Comparison of ENCODE assay signal across 15 cellular contexts in the genomic region with DNA sequence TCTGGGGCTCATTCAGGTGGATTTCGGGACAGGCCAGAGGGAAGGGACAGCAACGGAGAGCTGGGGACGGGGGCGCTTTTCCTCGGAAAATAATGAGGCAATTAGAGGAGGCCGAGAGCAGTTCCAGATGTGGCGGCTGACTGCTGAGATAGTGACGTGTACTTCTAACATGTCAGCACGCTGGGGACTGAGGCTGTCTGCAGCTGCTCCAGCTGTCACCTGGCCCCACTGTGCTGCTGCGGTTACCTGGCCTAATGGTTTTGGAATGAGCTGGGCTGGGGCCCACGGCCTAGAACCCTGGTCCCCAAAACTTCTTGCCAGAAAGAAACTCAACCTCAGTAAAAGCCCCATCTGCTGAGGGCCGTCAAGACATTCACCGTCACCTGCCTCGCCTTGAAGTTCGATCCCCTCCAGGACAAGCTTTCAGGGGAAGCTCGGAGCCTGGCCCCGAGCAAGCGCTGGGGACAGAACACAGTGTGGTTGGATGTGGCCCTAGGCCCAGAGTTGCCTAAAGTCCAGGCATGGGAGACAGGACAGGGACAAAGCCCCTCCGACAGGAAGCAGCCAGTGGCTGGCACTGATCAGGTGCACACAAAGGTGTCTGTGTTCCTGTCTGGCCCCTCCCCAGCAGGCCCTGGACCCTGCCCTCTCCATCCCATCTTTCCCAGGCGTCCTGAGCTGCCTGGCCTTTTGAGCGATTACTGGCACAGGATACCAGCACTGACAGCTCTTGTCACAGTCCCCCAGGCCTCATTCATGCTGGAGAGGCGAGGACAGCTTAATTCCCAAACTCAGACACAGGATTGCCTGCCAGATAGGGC.
DNase-seq lines count a peak whose midpoint lies in the region; ATAC-seq and TF ChIP-seq lines count a peak whose summit lies in the region.
"Had no signal": no experiment of that assay in that cellular context is flagged by ENCODE, and none has a peak within 500 bp of the region (broad histone marks: within the 10 kb centered on the region; RNA-seq: fewer than 3 reads in every experiment).

No MANE protein-coding gene starts in this region.

- peak; percentile 62 for ATAC-seq in GM19351 (IDR thresholded peaks at IDR 0.05; ENCODE audit: unreplicated experiment)
- ATAC-seq in HG02885 (IDR thresholded peaks at IDR 0.05; ENCODE audit: poor library complexity, unreplicated experiment), result peak; percentile 87
- no peak for ATAC-seq in HG03432 (IDR thresholded peaks at IDR 0.05; ENCODE audit: unreplicated experiment)
- ATAC-seq in HG03097 (IDR thresholded peaks at IDR 0.05; ENCODE audit: low FRiP score, unreplicated experiment), result no peak
- ATAC-seq: psoas muscle had no signal

- H3K27ac ChIP-seq in RWPE1, result peak overlapping the region; percentile 13; the same call in 1 of the 2 replicates
- H3K27ac ChIP-seq: dorsolateral prefrontal cortex, tibial artery had no signal

- DNase-seq in GM10248 (ENCODE audit: extremely low spot score) (peak; percentile 69), RWPE1 (ENCODE audit: low spot score) (no peak), Kasumi-1 (lab: John Stamatoyannopoulos, UW) (no peak), middle frontal gyrus (ENCODE audit: extremely low spot score, low spot score) (no peak)
- DNase-seq: activated CD4-positive, CD25-positive, alpha-beta regulatory T cell; activated naive CD4-positive, alpha-beta T cell treated with Interleukin-2 at 50 U/mL for 16 hours; NCI-H2081; psoas muscle; SHP77; tibial artery had no signal

- POLR2A ChIA-PET in GM10248 (lab: Yijun Ruan, JAX), result interaction anchor here (0.7 kb wide), 1 partner anchor 9 kb away, joined by 3 read pairs; no protein-coding TSS in a partner anchor
- POLR2A ChIA-PET in RWPE1 (lab: Yijun Ruan, JAX; ENCODE audit: low non-redundant PET), result interaction anchor here (0.6 kb wide), 1 partner anchor 781 kb away, joined by 3 read pairs; no protein-coding TSS in a partner anchor

- TF ChIP-seq CTCF in GM10248 (IDR thresholded peaks at IDR 0.05; ENCODE audit: control extremely low read depth, extremely low read depth, low read depth, missing control alignments) (no peak), RWPE1 (conservative IDR thresholded peaks at IDR 0.05; ENCODE audit: low read depth) (no peak)

- CTCF ChIA-PET in GM10248 (lab: Yijun Ruan, JAX) (interaction anchor here (1.0 to 1.7 kb wide), 5 partner anchors 14 to 266 kb away, joined by 3 to 5 read pairs (median 4); no protein-coding TSS in a partner anchor), RWPE1 (lab: Yijun Ruan, JAX) (interaction anchor here (0.6 to 0.7 kb wide), 2 partner anchors 13 to 246 kb away, joined by 3 read pairs; no protein-coding TSS in a partner anchor)

Comparison
In these comparisons a context has a peak if more than half of its experiments do, and no peak if none do; other contexts are left out.
1. ATAC-seq: peak in GM19351 (single experiment) and HG02885 (single experiment); none in HG03432 (single experiment) and HG03097 (single experiment).